25 cellular contexts compared by ENCODE assay signal in genomic region chr7:128442346-128442745, GRCh38.
"Had no signal": no experiment of that assay in that cellular context is flagged by ENCODE, and none has a peak within 500 bp of the region (broad histone marks: within the 10 kb centered on the region; RNA-seq: fewer than 3 reads in every experiment).

No MANE protein-coding gene starts in this region.

- H3K9me3 Mint-ChIP-seq: naive thymus-derived CD4-positive, alpha-beta T cell; natural killer cell treated with Interleukin-12 subunit alpha and Interleukin-12 subunit beta and Interleukin-15 and Interleukin-18, amount 100 ng/mL, for 72 hours; stimulated activated effector memory CD8-positive, alpha-beta T cell treated with anti-CD3 and anti-CD28 coated beads, Interleukin-12 subunit alpha, Interleukin-12 subunit beta, amount 100 ng/mL, for 72 hours; stimulated activated naive CD8-positive, alpha-beta T cell treated with anti-CD3 and anti-CD28 coated beads, Interleukin-15, Interleukin-2, amounts not matched to agents 100 ng/mL and 50 ng/mL, for 24 hours had no signal

- H3K4me1 ChIP-seq: prostate gland, upper lobe of right lung had no signal

- H3K36me3 Mint-ChIP-seq: mesothelial cell of epicardium; naive thymus-derived CD4-positive, alpha-beta T cell; natural killer cell treated with Interleukin-12 subunit alpha and Interleukin-12 subunit beta and Interleukin-15 and Interleukin-18, amount 100 ng/mL, for 72 hours; stimulated activated effector memory CD8-positive, alpha-beta T cell treated with anti-CD3 and anti-CD28 coated beads, Interleukin-12 subunit alpha, Interleukin-12 subunit beta, amount 100 ng/mL, for 72 hours had no signal

- H3K27me3 Mint-ChIP-seq: stimulated activated naive CD8-positive, alpha-beta T cell treated with anti-CD3 and anti-CD28 coated beads, Interleukin-15, Interleukin-2, amounts not matched to agents 100 ng/mL and 50 ng/mL, for 24 hours had no signal

- H3K27ac ChIP-seq: left ventricle myocardium inferior, ovary, prostate gland, skin epidermis, spleen, suprapubic skin, thoracic aorta, tibial artery, upper lobe of right lung had no signal

- H3K4me3 ChIP-seq: left ventricle myocardium inferior, lung, ovary, prostate gland, skin epidermis, spleen, suprapubic skin, thoracic aorta, tibial artery, upper lobe of right lung had no signal

- H3K27ac Mint-ChIP-seq: mesothelial cell of epicardium; naive thymus-derived CD4-positive, alpha-beta T cell; natural killer cell treated with Interleukin-12 subunit alpha and Interleukin-12 subunit beta and Interleukin-15 and Interleukin-18, amount 100 ng/mL, for 72 hours; stimulated activated naive CD8-positive, alpha-beta T cell treated with anti-CD3 and anti-CD28 coated beads, Interleukin-15, Interleukin-2, amounts not matched to agents 100 ng/mL and 50 ng/mL, for 24 hours had no signal

- H3K27me3 ChIP-seq: ovary, spleen, suprapubic skin, tibial artery, upper lobe of right lung had no signal

- DNase-seq: hippocampal formation; kidney glomerular epithelial cell; left ventricle myocardium inferior; mesendoderm; naive thymus-derived CD4-positive, alpha-beta T cell; ovary; posterior cingulate gyrus; retina; right cardiac atrium; spleen; stimulated activated CD4-positive, alpha-beta T cell treated with anti-CD3 and anti-CD28 coated beads, Interleukin-4, amount 100 ng/mL, for 24 hours; stimulated activated naive CD4-positive, alpha-beta T cell; tibial artery; trophoblast cell; upper lobe of right lung had no signal

- H3K36me3 ChIP-seq: left ventricle myocardium inferior, ovary, prostate gland, spleen, suprapubic skin, thoracic aorta, tibial artery, upper lobe of right lung had no signal

- H3K4me3 Mint-ChIP-seq: mesothelial cell of epicardium; naive thymus-derived CD4-positive, alpha-beta T cell; natural killer cell treated with Interleukin-12 subunit alpha and Interleukin-12 subunit beta and Interleukin-15 and Interleukin-18, amount 100 ng/mL, for 72 hours; stimulated activated effector memory CD8-positive, alpha-beta T cell treated with anti-CD3 and anti-CD28 coated beads, Interleukin-12 subunit alpha, Interleukin-12 subunit beta, amount 100 ng/mL, for 72 hours; stimulated activated naive CD8-positive, alpha-beta T cell treated with anti-CD3 and anti-CD28 coated beads, Interleukin-15, Interleukin-2, amounts not matched to agents 100 ng/mL and 50 ng/mL, for 24 hours had no signal

- H3K9me3 ChIP-seq: left ventricle myocardium inferior, ovary, prostate gland, spleen, suprapubic skin, thoracic aorta, tibial artery, upper lobe of right lung had no signal

- ATAC-seq: naive thymus-derived CD4-positive, alpha-beta T cell; natural killer cell treated with Interleukin-12 subunit alpha and Interleukin-12 subunit beta and Interleukin-15 and Interleukin-18, amount 100 ng/mL, for 72 hours; right cardiac atrium; sciatic nerve; stimulated activated effector memory CD8-positive, alpha-beta T cell treated with anti-CD3 and anti-CD28 coated beads, Interleukin-12 subunit alpha, Interleukin-12 subunit beta, amount 100 ng/mL, for 72 hours; upper lobe of right lung had no signal
